ENCODE assay signal across 32 cellular contexts in genomic region chr7:2202361-2202761, GRCh38. TPM values are rescaled to one million over a fixed set of nuclear protein-coding genes. Genes with fewer than 3 reads are reported as not detected.
DNase-seq lines count a peak whose midpoint lies in the region; ATAC-seq, FAIRE-seq and TF ChIP-seq lines count a peak whose summit lies in the region.
"Had no signal": no experiment of that assay in that cellular context is flagged by ENCODE, and none has a peak within 500 bp of the region (broad histone marks: within the 10 kb centered on the region; RNA-seq: fewer than 3 reads in every experiment).

No MANE protein-coding gene starts in this region.

- H3K4ac ChIP-seq in H1 (replicated peaks; ENCODE audit: insufficient read length, low read depth, low read length) = no peak overlapping the region

- H3K14ac ChIP-seq in H1 (ENCODE audit: insufficient read length) = no peak overlapping the region

- no peak overlapping the region for H3K4me2 ChIP-seq in H1 (ENCODE audit: insufficient read depth in 1 of 2, low read depth in 2 of 2, low read length in 2 of 2)
- no peak overlapping the region for H3K4me2 ChIP-seq in osteoblast (ENCODE audit: insufficient read depth, low read length)

- no peaks in the 10 kb centered on the region for H3K4me1 ChIP-seq in H1 (replicated peaks in 1 of 4; ENCODE audit: control insufficient read depth in 3 of 4, insufficient read depth in 4 of 4, low read length in 3 of 4)
- no peaks in the 10 kb centered on the region for H3K4me1 ChIP-seq in osteoblast (ENCODE audit: insufficient read depth, low read length)
- H3K4me1 ChIP-seq: HAP-1 had no signal

- H2BK5ac ChIP-seq in H1 (ENCODE audit: low read depth, low read length) = no peak overlapping the region

- H3K23me2 ChIP-seq in H1 (ENCODE audit: low read depth, low read length) = no peaks in the 10 kb centered on the region

- H3K79me1 ChIP-seq in H1 (ENCODE audit: low read depth, low read length) = peaks cover 4% of the 10 kb centered on the region

- no peak for TF ChIP-seq POLR2A in H1 (IDR thresholded peaks at IDR 0.05; ENCODE audit: control extremely low read depth in 1 of 2, low read depth in 2 of 2, low read length in 2 of 2)

- H3K79me2 ChIP-seq in H1 (ENCODE audit: control insufficient read depth in 1 of 2, insufficient read depth in 2 of 2, low read length in 2 of 2) = peaks cover 0 to 3% of the 10 kb centered on the region in 2 experiments; a peak in 1 of 4 replicates
- no peaks in the 10 kb centered on the region for H3K79me2 ChIP-seq in osteoblast (ENCODE audit: insufficient read depth, low read length)

- no peak overlapping the region for H2BK120ac ChIP-seq in H1 (replicated peaks; ENCODE audit: low read depth, low read length)

- no peak for FAIRE-seq in H1 (lab: Jason Lieb, UNC)
- FAIRE-seq: A204.1, islet of Langerhans had no signal

- ATAC-seq in Right ventricle myocardium superior (ENCODE audit: poor library complexity) = no peak
- ATAC-seq in Right ventricle myocardium inferior = no peak
- ATAC-seq: activated CD4-positive, alpha-beta T cell treated with anti-CD3 and anti-CD28 coated beads for 36 hours; CD8-positive, alpha-beta T cell; left ventricle myocardium superior; stimulated activated effector memory CD8-positive, alpha-beta T cell treated with anti-CD3 and anti-CD28 coated beads, Interleukin-12 subunit alpha, Interleukin-12 subunit beta, amount 100 ng/mL, for 72 hours had no signal

- 90% methylated on average over 11 of the region's 14 CpGs; no CpG with 5 or more reads in 1 of the 2 experiments for WGBS in H1 (ENCODE audit: extremely low coverage in 1 of 2, insufficient coverage in 1 of 2, insufficient read length in 1 of 2, insufficient replicate concordance in 2 of 2, low coverage in 1 of 2, low lambda C conversion rate in 2 of 2, missing lambda C conversion rate in 1 of 2), 2 experiments

- peak; percentile 10 for DNase-seq in Right ventricle myocardium superior
- no peak for DNase-seq in Right ventricle myocardium inferior (ENCODE audit: missing footprints)
- DNase-seq in H1 (ENCODE audit: low read depth in 1 of 2, low spot score in 2 of 2) = no peak
- peak; percentile 32 for DNase-seq in osteoblast (ENCODE audit: insufficient read length, low spot score, missing footprints)
- no peak for DNase-seq in activated naive CD4-positive, alpha-beta T cell treated with anti-CD3 and anti-CD28 coated beads, Interleukin-2, amount 50 U/mL, for 16 hours
- DNase-seq in AML-193 (lab: John Stamatoyannopoulos, UW) = no peak
- DNase-seq in SIG-M5 (lab: John Stamatoyannopoulos, UW) = no peak
- DNase-seq in DMS53 (lab: John Stamatoyannopoulos, UW) = no peak
- DNase-seq: activated CD4-positive, alpha-beta T cell treated with anti-CD3 and anti-CD28 coated beads for 36 hours; activated gamma-delta T cell; aorta; CD8-positive, alpha-beta T cell; cortex of kidney; effector memory CD4-positive, alpha-beta T cell; glutamatergic neuron; left ventricle myocardium superior; MM.1S; naive B cell; NCI-H1105 treated with DMSO at 0.1 percent for 48 hours; NCI-H187 treated with DMSO at 0.1 percent for 48 hours; NCI-H524; NK-92 treated with Interleukin-12 subunit alpha and Interleukin-12 subunit beta, amount 100 ng/mL, for 24 hours; stimulated activated CD4-positive, alpha-beta T cell treated with anti-CD3 and anti-CD28 coated beads, Interleukin-15, amount 100 ng/mL, for 24 hours; stimulated activated CD4-positive, alpha-beta T cell treated with anti-CD3 and anti-CD28 coated beads, Interleukin-4, amount 100 ng/mL, for 4 hours; T-helper 2 cell had no signal

- peaks cover 9 to 15% of the 10 kb centered on the region in 2 experiments for H4K20me1 ChIP-seq in H1 (replicated peaks in 1 of 2; ENCODE audit: control insufficient read depth in 1 of 2, insufficient read depth in 2 of 2, low read length in 2 of 2)
- H4K20me1 ChIP-seq in osteoblast (ENCODE audit: insufficient read depth, low read length) = no peaks in the 10 kb centered on the region

- H2BK20ac ChIP-seq in H1 (ENCODE audit: low read length) = no peak overlapping the region

- intact Hi-C loops in Right ventricle myocardium superior (cut with DNase I) (loop anchor here (5.0 kb wide), 1 partner anchor 100 kb away; no protein-coding TSS in a partner anchor), Right ventricle myocardium inferior (cut with DNase I) (no loop called here)

- H3K9ac ChIP-seq in H1 (replicated peaks in 1 of 4; ENCODE audit: extremely low read depth in 1 of 4, low read depth in 3 of 4, low read length in 3 of 4) = no peak overlapping the region

- TF ChIP-seq CTCF in H1 (IDR thresholded peaks at IDR 0.05; ENCODE audit: control extremely low read depth in 1 of 3, insufficient read depth in 1 of 3, low read depth in 1 of 3, low read length in 3 of 3) (no peak), osteoblast (IDR thresholded peaks at IDR 0.05; ENCODE audit: extremely low read depth, low read depth, low read length) (no peak)

- no peak for TF ChIP-seq EP300 in H1 (IDR thresholded peaks at IDR 0.05; ENCODE audit: borderline replicate concordance in 1 of 2, low read depth in 2 of 2, low read length in 2 of 2)

- no peak overlapping the region for H4K5ac ChIP-seq in H1 (ENCODE audit: insufficient read length, low read depth, low read length)

- CTCF ChIA-PET in H1 (lab: Charles Lee; ENCODE audit: partially characterized antibody) = interaction anchor here (0.8 to 2.6 kb wide), 6 partner anchors 11 to 632 kb away, joined by 3 to 8 read pairs (median 3); partner anchors contain the start of gene PSMG3

- H3K27me3 ChIP-seq in H1 (replicated peaks in 1 of 4; ENCODE audit: control insufficient read depth in 3 of 4, extremely low read depth in 1 of 4, insufficient read depth in 3 of 4, low read length in 3 of 4) = no peaks in the 10 kb centered on the region
- H3K27me3 ChIP-seq in osteoblast (ENCODE audit: insufficient read depth, low read length) = no peaks in the 10 kb centered on the region
- H3K27me3 ChIP-seq: neutrophil, tibial nerve had no signal

- H3K36me3 ChIP-seq in H1 (ENCODE audit: control insufficient read depth in 2 of 4, insufficient read depth in 4 of 4, low read length in 3 of 4) (peaks cover 3 to 17% (median 8%) of the 10 kb centered on the region in 4 experiments; a peak in 6 of 8 replicates), osteoblast (ENCODE audit: insufficient read depth, low read length) (peaks cover 9% of the 10 kb centered on the region)

- no peak overlapping the region for H3K23ac ChIP-seq in H1 (ENCODE audit: insufficient read length)

- no peak for TF ChIP-seq RAD21 in H1 (IDR thresholded peaks at IDR 0.05 in 1 of 2, conservative IDR thresholded peaks at IDR 0.05 in 1 of 2; ENCODE audit: low read depth in 2 of 2, low read length in 2 of 2)

- no peak overlapping the region for H3K27ac ChIP-seq in H1 (ENCODE audit: low read depth, low read length)
- no peak overlapping the region for H3K27ac ChIP-seq in osteoblast (ENCODE audit: low read depth, low read length)
- H3K27ac ChIP-seq: epithelial cell of prostate, neutrophil, tibial nerve had no signal

- POLR2A ChIA-PET in H1 (lab: Charles Lee; ENCODE audit: partially characterized antibody) = interaction anchor here (0.6 to 1.2 kb wide), 4 partner anchors 11 to 48 kb away, joined by 3 to 4 read pairs (median 3); partner anchors contain the start of gene MAD1L1

- H3K4me3 ChIP-seq in H1 (ENCODE audit: extremely low read depth in 1 of 4, insufficient read depth in 2 of 4, low read depth in 3 of 4, low read length in 4 of 4) (no peak overlapping the region), osteoblast (ENCODE audit: insufficient read depth, low read length) (no peak overlapping the region)
- H3K4me3 ChIP-seq: HAP-1, tibial nerve had no signal

- no peak overlapping the region for H2BK15ac ChIP-seq in H1 (ENCODE audit: low read length)

- H2AFZ ChIP-seq in H1 (ENCODE audit: low read length) (no peak overlapping the region), osteoblast (ENCODE audit: low read length) (no peak overlapping the region)

- H3K56ac ChIP-seq in H1 (replicated peaks; ENCODE audit: insufficient read length, low read depth, low read length) = no peak overlapping the region

- H4K91ac ChIP-seq in H1 (replicated peaks; ENCODE audit: insufficient read length, low read length) = no peak overlapping the region

- no peaks in the 10 kb centered on the region for H3K9me3 ChIP-seq in H1 (ENCODE audit: insufficient read depth in 2 of 2, low read depth in 1 of 2, low read length in 1 of 2)
- no peaks in the 10 kb centered on the region for H3K9me3 ChIP-seq in osteoblast (ENCODE audit: low read depth, low read length)
- H3K9me3 ChIP-seq: HAP-1, neutrophil, tibial nerve had no signal

- no peak overlapping the region for H2BK12ac ChIP-seq in H1 (ENCODE audit: low read depth, low read length)

- H3K18ac ChIP-seq in H1 (ENCODE audit: extremely low read depth, low read length) = no peak overlapping the region

- no peak overlapping the region for H2AK5ac ChIP-seq in H1 (ENCODE audit: low read depth, low read length)

- peak overlapping the region; percentile 3; the same call in 1 of the 2 replicates for H4K8ac ChIP-seq in H1 (ENCODE audit: extremely low read depth, insufficient read depth, low read length)

RNA-seq across cellular contexts. Expression of gene MAD1L1, which starts 30.4 kb away (rescaled TPM):
- 17.9 TPM for total RNA-seq in Right ventricle myocardium superior
- 19.1 TPM for total RNA-seq in Right ventricle myocardium inferior
- 38.8 and 40.4 TPM in 2 replicates for total RNA-seq in H1 (2021; fragmentation: NEBNext Ultra II Directional; extraction: Animal tissue kit (Norgen Biotek cat#: 25700))
- polyA plus RNA-seq in H1 (2011; rRNA removed) = 44.6 and 61.5 TPM in 2 replicates
- polyA plus RNA-seq in H1 (2011; cell fraction: cytosol; rRNA removed) = 39.0 TPM
- polyA plus RNA-seq in H1 (2011; cell fraction: nucleus; rRNA removed) = 51.0 TPM
- 21.3 to 37.3 TPM (median 33.3 TPM) in 4 replicates for polyA plus RNA-seq in H1 (2012, experiment 1 of 2)
- 26.7 TPM for polyA plus RNA-seq in H1 (2012, experiment 2 of 2)
- polyA plus RNA-seq in H1 (2013, experiment 1 of 2) = 17.3 TPM
- 16.6 TPM for polyA plus RNA-seq in H1 (2013, experiment 2 of 2)
- 21.0 and 24.8 TPM in 2 replicates for polyA minus RNA-seq in H1 (2011; rRNA and poly(A)+ RNA removed)
- 34.5 TPM for polyA minus RNA-seq in H1 (2011; cell fraction: cytosol; rRNA and poly(A)+ RNA removed)
- 27.3 TPM for polyA minus RNA-seq in H1 (2011; cell fraction: nucleus; rRNA and poly(A)+ RNA removed)
- 66.2 and 72.2 TPM in 2 replicates for total RNA-seq in osteoblast

RNA-seq across cellular contexts. Expression of gene MRM2, which starts 39.6 kb away (rescaled TPM):
- total RNA-seq in Right ventricle myocardium superior = 20.0 TPM
- total RNA-seq in Right ventricle myocardium inferior = 20.7 TPM
- total RNA-seq in H1 (2021; fragmentation: NEBNext Ultra II Directional; extraction: Animal tissue kit (Norgen Biotek cat#: 25700)) = 38.6 and 38.7 TPM in 2 replicates
- polyA plus RNA-seq in H1 (2011; rRNA removed) = 17.2 and 19.0 TPM in 2 replicates
- polyA plus RNA-seq in H1 (2011; cell fraction: cytosol; rRNA removed) = 26.2 TPM
- 20.0 TPM for polyA plus RNA-seq in H1 (2011; cell fraction: nucleus; rRNA removed)
- 36.9 to 43.2 TPM (median 37.8 TPM) in 4 replicates for polyA plus RNA-seq in H1 (2012, experiment 1 of 2)
- polyA plus RNA-seq in H1 (2012, experiment 2 of 2) = 19.2 TPM
- 28.5 TPM for polyA plus RNA-seq in H1 (2013, experiment 1 of 2)
- polyA plus RNA-seq in H1 (2013, experiment 2 of 2) = 29.2 TPM
- polyA minus RNA-seq in H1 (2011; rRNA and poly(A)+ RNA removed) = 26.9 and 29.8 TPM in 2 replicates
- 13.9 TPM for polyA minus RNA-seq in H1 (2011; cell fraction: cytosol; rRNA and poly(A)+ RNA removed)
- 13.0 TPM for polyA minus RNA-seq in H1 (2011; cell fraction: nucleus; rRNA and poly(A)+ RNA removed)
- total RNA-seq in osteoblast = 21.4 and 21.5 TPM in 2 replicates

RNA-seq across cellular contexts. Expression of gene NUDT1, which starts 39.7 kb away (rescaled TPM):
- 10.6 TPM for total RNA-seq in Right ventricle myocardium superior
- 13.6 TPM for total RNA-seq in Right ventricle myocardium inferior
- 76.1 and 85.2 TPM in 2 replicates for total RNA-seq in H1 (2021; fragmentation: NEBNext Ultra II Directional; extraction: Animal tissue kit (Norgen Biotek cat#: 25700))
- 89.5 and 101 TPM in 2 replicates for polyA plus RNA-seq in H1 (2011; rRNA removed)
- polyA plus RNA-seq in H1 (2011; cell fraction: cytosol; rRNA removed) = 97.8 TPM
- 69.8 TPM for polyA plus RNA-seq in H1 (2011; cell fraction: nucleus; rRNA removed)
- 103 to 158 TPM (median 150 TPM) in 4 replicates for polyA plus RNA-seq in H1 (2012, experiment 1 of 2)
- 122 TPM for polyA plus RNA-seq in H1 (2012, experiment 2 of 2)
- polyA plus RNA-seq in H1 (2013, experiment 1 of 2) = 52.9 TPM
- polyA plus RNA-seq in H1 (2013, experiment 2 of 2) = 59.3 TPM
- 29.5 and 36.6 TPM in 2 replicates for polyA minus RNA-seq in H1 (2011; rRNA and poly(A)+ RNA removed)
- 29.8 TPM for polyA minus RNA-seq in H1 (2011; cell fraction: cytosol; rRNA and poly(A)+ RNA removed)
- polyA minus RNA-seq in H1 (2011; cell fraction: nucleus; rRNA and poly(A)+ RNA removed) = 20.8 TPM
- total RNA-seq in osteoblast = 18.5 and 21.8 TPM in 2 replicates

Comparison
In these comparisons a context has a peak if more than half of its experiments do, and no peak if none do; other contexts are left out.
1. DNase-seq: peak in Right ventricle myocardium superior (single experiment) and osteoblast (single experiment); none in Right ventricle myocardium inferior (single experiment), H1 (0 of 2), activated naive CD4-positive, alpha-beta T cell treated with anti-CD3 and anti-CD28 coated beads, Interleukin-2, amount 50 U/mL, for 16 hours (single experiment), AML-193 (0 of 2), SIG-M5 (single experiment) and DMS53 (single experiment).